ENCODE assay signal across 13 cellular contexts in the genomic region with DNA sequence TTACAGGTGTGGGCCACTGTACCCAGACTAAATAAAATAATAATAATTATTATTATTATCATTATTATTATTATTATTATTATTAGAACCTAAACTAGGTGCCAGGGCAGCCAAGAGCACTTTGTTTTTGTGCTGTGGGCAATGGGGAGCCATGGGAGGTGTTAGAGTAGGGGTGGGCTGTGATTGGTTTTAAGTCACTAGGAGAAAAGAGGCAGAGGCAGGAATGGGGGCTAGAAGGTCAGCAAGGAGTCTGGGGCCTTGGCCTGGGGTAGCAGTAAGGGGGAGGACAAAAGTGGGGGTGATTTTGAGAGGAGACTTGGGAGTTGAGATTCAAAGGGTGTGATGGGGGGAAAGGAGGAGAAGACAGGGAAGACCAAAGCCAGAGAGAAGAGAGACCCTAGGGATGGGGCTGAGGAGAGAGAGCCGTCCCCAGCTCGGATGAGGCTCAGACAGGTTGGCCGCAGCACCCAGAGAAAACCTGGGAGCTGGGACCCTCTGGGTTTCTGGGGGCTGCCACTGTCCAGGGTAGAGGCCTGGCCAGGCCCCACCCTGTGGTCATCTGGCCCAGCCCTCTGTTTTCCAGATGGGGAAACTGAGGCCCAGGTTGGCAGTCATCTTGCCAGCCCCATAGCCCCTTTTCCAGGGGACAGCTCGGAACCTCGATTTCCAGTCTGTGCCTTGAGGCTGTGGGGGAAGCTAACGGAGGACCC. TPM values are rescaled to one million over a fixed set of nuclear protein-coding genes. Genes with fewer than 3 reads are reported as not detected.
DNase-seq lines count a peak whose midpoint lies in the region; ATAC-seq and TF ChIP-seq lines count a peak whose summit lies in the region.
"Had no signal": no experiment of that assay in that cellular context is flagged by ENCODE, and none has a peak within 500 bp of the region (broad histone marks: within the 10 kb centered on the region; RNA-seq: fewer than 3 reads in every experiment).

No MANE protein-coding gene starts in this region.

- TF ChIP-seq CTCF in 22Rv1 (IDR thresholded peaks at IDR 0.05) (no peak), sigmoid colon (IDR thresholded peaks at IDR 0.05) (no peak)

- no peaks in the 10 kb centered on the region for H3K27me3 Mint-ChIP-seq in IgD-negative memory B cell
- H3K27me3 Mint-ChIP-seq: naive thymus-derived CD8-positive, alpha-beta T cell had no signal

- H3K36me3 ChIP-seq in duodenal mucosa (ENCODE audit: control insufficient read depth in 1 of 2, insufficient read depth in 2 of 2, low read length in 2 of 2) (no peaks in the 10 kb centered on the region), sigmoid colon (peaks cover 0 to 5% (median 2%) of the 10 kb centered on the region in 4 donors)

- H3K9me3 ChIP-seq in duodenal mucosa (ENCODE audit: control insufficient read depth in 1 of 2, low read length in 2 of 2) (peaks cover 0 to 7% of the 10 kb centered on the region in 2 donors), sigmoid colon (peaks cover 0 to 3% (median 0%) of the 10 kb centered on the region in 4 donors)

- H3K4me3 Mint-ChIP-seq in IgD-negative memory B cell, result no peak overlapping the region

- no peak for ATAC-seq in GM21786 (IDR thresholded peaks at IDR 0.05; ENCODE audit: unreplicated experiment)

- DNase-seq in sigmoid colon (no peak), NCI-H748 (lab: John Stamatoyannopoulos, UW; ENCODE audit: unreplicated experiment) (no peak), NCI-H2107 treated with DMSO at 0.1 percent for 48 hours (lab: John Stamatoyannopoulos, UW; ENCODE audit: unreplicated experiment) (no peak), NCI-H748 treated with DMSO at 0.1 percent for 48 hours (lab: John Stamatoyannopoulos, UW) (no peak)
- DNase-seq: H7, NCI-H1105, NCI-H526 treated with DMSO at 0.1 percent for 48 hours, SIG-M5 had no signal

- H3K4me3 ChIP-seq in duodenal mucosa (ENCODE audit: low read depth in 1 of 2, low read length in 2 of 2), result no peak overlapping the region
- no peak overlapping the region for H3K4me3 ChIP-seq in sigmoid colon

- H3K27ac ChIP-seq in 22Rv1, result peak overlapping the region; percentile 88
- peak overlapping the region; percentile 32 for H3K27ac ChIP-seq in duodenal mucosa (ENCODE audit: low read depth, low read length)
- H3K27ac ChIP-seq in sigmoid colon, result peak overlapping the region; percentile 90 to 95 (median 94)

- H3K27me3 ChIP-seq in duodenal mucosa (ENCODE audit: control insufficient read depth in 1 of 2, insufficient read depth in 2 of 2, low read length in 2 of 2), result no peaks in the 10 kb centered on the region
- no peaks in the 10 kb centered on the region for H3K27me3 ChIP-seq in sigmoid colon

- H3K9ac ChIP-seq in duodenal mucosa (ENCODE audit: low read depth in 1 of 2, low read length in 2 of 2), result peak overlapping the region in 1 of 2 donors; percentile 65

- H3K9me3 Mint-ChIP-seq in IgD-negative memory B cell, result no peaks in the 10 kb centered on the region
- H3K9me3 Mint-ChIP-seq: naive thymus-derived CD8-positive, alpha-beta T cell had no signal

- intact Hi-C loops in sigmoid colon (cut with DNase I), result no loop called here

- H3K27ac Mint-ChIP-seq in IgD-negative memory B cell, result peak overlapping the region in 2 of 3 donors; percentile 31 to 77

- peaks cover 15 to 18% (median 16%) of the 10 kb centered on the region in 3 donors for H3K4me1 Mint-ChIP-seq in IgD-negative memory B cell

- TF ChIP-seq POLR2A in sigmoid colon (IDR thresholded peaks at IDR 0.05), result no peak

- H3K4me1 ChIP-seq in duodenal mucosa (ENCODE audit: control insufficient read depth in 1 of 2, insufficient read depth in 2 of 2, low read length in 2 of 2) (peaks cover 21 to 24% of the 10 kb centered on the region in 2 donors), sigmoid colon (peaks cover 0 to 65% (median 39%) of the 10 kb centered on the region in 4 donors)

- peaks cover 4% of the 10 kb centered on the region for H3K36me3 Mint-ChIP-seq in IgD-negative memory B cell

- WGBS in sigmoid colon, 2 donors, result 90 to 92% methylated on average over 6 of the region's 6 CpGs

- TF ChIP-seq EP300 in sigmoid colon (IDR thresholded peaks at IDR 0.05), result no peak

RNA-seq across cellular contexts. Expression of gene BTBD2, which starts 17.8 kb away (rescaled TPM):
- polyA plus RNA-seq in IgD-negative memory B cell, result 8.2 TPM
- 10 to 100 TPM; 43.8 to 82.8 (median 50.3) TPM for total RNA-seq in sigmoid colon
- polyA plus RNA-seq in sigmoid colon, result 10 to 100 TPM; 31.9 to 58.7 (median 46.2) TPM

RNA-seq across cellular contexts. Expression of gene MKNK2, which starts 17.8 kb away (rescaled TPM):
- polyA plus RNA-seq in IgD-negative memory B cell (83.9 TPM), sigmoid colon (100 to 1,000 TPM; 121 to 157 (median 129) TPM)
- 100 to 1,000 TPM in 3 of 4 donors, 10 to 100 TPM in 1; 83.1 to 124 (median 107) TPM for total RNA-seq in sigmoid colon

Comparison
In these comparisons a context has a peak if more than half of its experiments do, and no peak if none do; other contexts are left out.
1. H3K27ac ChIP-seq: peak in every context shown above with its lines; median percentile 94 in sigmoid colon; 88 in 22Rv1; 32 in duodenal mucosa.